ENCODE assay signal across 15 cellular contexts in genomic region chr1:175906370-175906769, GRCh38.
DNase-seq lines count a peak whose midpoint lies in the region; ATAC-seq and TF ChIP-seq lines count a peak whose summit lies in the region.
"Had no signal": no experiment of that assay in that cellular context is flagged by ENCODE, and none has a peak within 500 bp of the region (broad histone marks: within the 10 kb centered on the region; RNA-seq: fewer than 3 reads in every experiment).

No MANE protein-coding gene starts in this region.

- DNase-seq in DMS 273 (lab: John Stamatoyannopoulos, UW; ENCODE audit: unreplicated experiment), result peak; percentile 10
- no peak for DNase-seq in DMS 273 treated with DMSO at 0.1 percent for 48 hours (lab: John Stamatoyannopoulos, UW)
- DNase-seq in LNCaP clone FGC (ENCODE audit: low read depth), result peak; percentile 52
- no peak for DNase-seq in left lobe of liver (ENCODE audit: low spot score)
- no peak for DNase-seq in NCI-H1436 (lab: John Stamatoyannopoulos, UW)
- DNase-seq in medulla oblongata (ENCODE audit: extremely low spot score), result no peak
- DNase-seq in KBM-7, result no peak
- DNase-seq: Caco-2; CD8-positive, alpha-beta memory T cell; DMS79; H7 had no signal

- in situ Hi-C loops in KBM-7 (cut with MboI; ENCODE audit: low pct_unique_long_range_greater_than_20kb, low sequenced_read_pairs), result no loop called here

- H3K27ac ChIP-seq in VCaP, result peak overlapping the region; percentile 73
- H3K27ac ChIP-seq: 22Rv1, HL-60 had no signal

- TF ChIP-seq CTCF in LNCaP clone FGC (IDR thresholded peaks at IDR 0.05; ENCODE audit: control insufficient read depth, extremely low read depth, insufficient read depth) (no peak), VCaP (conservative IDR thresholded peaks at IDR 0.05) (no peak)

- no peak overlapping the region for H3K4me3 ChIP-seq in LNCaP clone FGC (ENCODE audit: low read depth, low read length)
- H3K4me3 ChIP-seq: GM23338 had no signal

- peak; percentile 81 for ATAC-seq in left lobe of liver
- ATAC-seq: GM23338 had no signal

Comparison
In these comparisons a context has a peak if more than half of its experiments do, and no peak if none do; other contexts are left out.
1. DNase-seq: peak in DMS 273 (single experiment) and LNCaP clone FGC (single experiment); none in DMS 273 treated with DMSO at 0.1 percent for 48 hours (single experiment), left lobe of liver (single experiment), NCI-H1436 (single experiment), medulla oblongata (single experiment) and KBM-7 (single experiment).